16 cellular contexts compared by ENCODE assay signal in the genomic region with DNA sequence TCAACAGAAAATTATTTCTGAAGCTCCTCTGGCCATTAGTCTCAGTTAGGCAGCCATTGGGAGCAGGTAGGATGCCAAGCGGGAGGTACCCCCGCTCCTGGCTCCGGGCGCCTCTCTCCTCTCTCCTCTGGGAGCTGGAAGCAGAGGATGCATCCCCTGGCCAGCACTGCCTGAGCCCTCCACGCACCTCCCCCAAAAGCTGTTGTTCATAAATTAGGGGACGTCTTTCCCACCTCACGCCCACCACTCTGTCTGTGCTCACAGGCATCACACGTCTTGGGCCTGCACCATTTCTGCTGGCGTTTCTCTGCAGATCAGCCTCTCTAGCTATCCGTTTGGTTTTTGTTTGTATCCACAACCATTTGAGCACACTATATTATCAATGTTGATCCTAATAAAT.
A peak's percentile ranks its signal among the peaks of the same experiment; 100 is the strongest.
DNase-seq lines count a peak whose midpoint lies in the region; ATAC-seq and TF ChIP-seq lines count a peak whose summit lies in the region.
"Had no signal": no experiment of that assay in that cellular context is flagged by ENCODE, and none has a peak within 500 bp of the region (broad histone marks: within the 10 kb centered on the region; RNA-seq: fewer than 3 reads in every experiment).

No MANE protein-coding gene starts in this region.

- 86 to 90% methylated on average over 10 of the region's 10 CpGs for WGBS in body of pancreas, 2 donors

- no peak overlapping the region for H3K27ac Mint-ChIP-seq in osteocyte (ENCODE audit: unreplicated experiment)
- H3K27ac Mint-ChIP-seq: CD8-positive, alpha-beta memory T cell had no signal

- no peaks in the 10 kb centered on the region for H3K27me3 Mint-ChIP-seq in osteocyte (ENCODE audit: unreplicated experiment)

- no peaks in the 10 kb centered on the region for H3K27me3 ChIP-seq in right atrium auricular region
- no peaks in the 10 kb centered on the region for H3K27me3 ChIP-seq in body of pancreas
- H3K27me3 ChIP-seq: BLaER1 had no signal

- H3K9me3 Mint-ChIP-seq in osteocyte (ENCODE audit: unreplicated experiment) = no peaks in the 10 kb centered on the region

- H3K9me3 ChIP-seq in right atrium auricular region (no peaks in the 10 kb centered on the region), body of pancreas (no peaks in the 10 kb centered on the region)
- H3K9me3 ChIP-seq: Caco-2 had no signal

- no peak overlapping the region for H3K4me3 ChIP-seq in right atrium auricular region
- H3K4me3 ChIP-seq in body of pancreas = no peak overlapping the region
- H3K4me3 ChIP-seq: BLaER1 had no signal

- peak; percentile 32 for DNase-seq in right atrium auricular region (ENCODE audit: low spot score)
- DNase-seq in left ventricle myocardium superior = no peak
- DNase-seq in islet precursor cell = peak; percentile 12
- DNase-seq in osteocyte (ENCODE audit: extremely low spot score, unreplicated experiment) = peak; percentile 63
- no peak for DNase-seq in body of pancreas
- no peak for DNase-seq in SK-N-DZ (ENCODE audit: low spot score)
- no peak for DNase-seq in NCI-H1930 (lab: John Stamatoyannopoulos, UW)
- DNase-seq: 8988T; AML-193; Caco-2; CD8-positive, alpha-beta memory T cell; DMS53; GF-D8; H7; IMR-90 had no signal

- H3K4me1 Mint-ChIP-seq in osteocyte (ENCODE audit: unreplicated experiment) = no peaks in the 10 kb centered on the region
- H3K4me1 Mint-ChIP-seq: CD8-positive, alpha-beta memory T cell had no signal

- TF ChIP-seq POLR2A in body of pancreas (IDR thresholded peaks at IDR 0.05) = no peak

- no peak for ATAC-seq in left ventricle myocardium superior
- no peak for ATAC-seq in body of pancreas

- intact Hi-C loops in left ventricle myocardium superior (cut with micrococcal nuclease) = no loop called here
- intact Hi-C loops in body of pancreas (cut with DNase I) = no loop called here

- no peaks in the 10 kb centered on the region for H3K4me1 ChIP-seq in right atrium auricular region
- no peaks in the 10 kb centered on the region for H3K4me1 ChIP-seq in body of pancreas
- H3K4me1 ChIP-seq: Caco-2 had no signal

- no peak for TF ChIP-seq CTCF in right atrium auricular region (IDR thresholded peaks at IDR 0.05)
- TF ChIP-seq CTCF in osteocyte (IDR thresholded peaks at IDR 0.05) = no peak
- TF ChIP-seq CTCF in body of pancreas (IDR thresholded peaks at IDR 0.05) = no peak

- no peak overlapping the region for H3K27ac ChIP-seq in right atrium auricular region
- H3K27ac ChIP-seq in body of pancreas = no peak overlapping the region
- H3K27ac ChIP-seq: BLaER1 had no signal

- no peak overlapping the region for H3K4me3 Mint-ChIP-seq in osteocyte (ENCODE audit: unreplicated experiment)
- H3K4me3 Mint-ChIP-seq: CD8-positive, alpha-beta memory T cell had no signal

- no peaks in the 10 kb centered on the region for H3K36me3 Mint-ChIP-seq in osteocyte (ENCODE audit: unreplicated experiment)
- H3K36me3 Mint-ChIP-seq: CD8-positive, alpha-beta memory T cell had no signal

- no peaks in the 10 kb centered on the region for H3K36me3 ChIP-seq in right atrium auricular region
- no peaks in the 10 kb centered on the region for H3K36me3 ChIP-seq in body of pancreas (replicated peaks in 1 of 2; ENCODE audit: insufficient read depth in 1 of 2, low read depth in 2 of 2)
- H3K36me3 ChIP-seq: BLaER1 had no signal

Comparison
In these comparisons a context has a peak if more than half of its experiments do, and no peak if none do; other contexts are left out.
1. DNase-seq: peak in right atrium auricular region (single experiment), islet precursor cell (single experiment) and osteocyte (single experiment); none in left ventricle myocardium superior (single experiment), body of pancreas (0 of 4), SK-N-DZ (single experiment) and NCI-H1930 (0 of 2).